23 cellular contexts compared by ENCODE assay signal in genomic region chr12:30991466-30991865, GRCh38.
"Had no signal": no experiment of that assay in that cellular context is flagged by ENCODE, and none has a peak within 500 bp of the region (broad histone marks: within the 10 kb centered on the region; RNA-seq: fewer than 3 reads in every experiment).

No MANE protein-coding gene starts in this region.

- H3K36me3 Mint-ChIP-seq: naive thymus-derived CD4-positive, alpha-beta T cell; natural killer cell; stimulated activated effector memory CD8-positive, alpha-beta T cell treated with anti-CD3 and anti-CD28 coated beads, Interleukin-12 subunit alpha, Interleukin-12 subunit beta, amount 100 ng/mL, for 72 hours; stimulated activated naive B cell treated with anti-CD40 and anti-IgM and Interleukin-4, amounts not matched to agents 10 μg/mL and 1 μg/mL and 100 μg/mL, for 72 hours had no signal

- H3K4me1 Mint-ChIP-seq: naive thymus-derived CD4-positive, alpha-beta T cell; natural killer cell; nephron; stimulated activated effector memory CD8-positive, alpha-beta T cell treated with anti-CD3 and anti-CD28 coated beads, Interleukin-12 subunit alpha, Interleukin-12 subunit beta, amount 100 ng/mL, for 72 hours had no signal

- H3K9ac ChIP-seq: neural progenitor cell had no signal

- H3K9me3 ChIP-seq: pancreas, psoas muscle, right lobe of liver, sigmoid colon, stomach, tibial artery, transverse colon, upper lobe of left lung, vagina had no signal

- H3K9me3 Mint-ChIP-seq: naive thymus-derived CD4-positive, alpha-beta T cell; natural killer cell; nephron; neural progenitor cell; stimulated activated effector memory CD8-positive, alpha-beta T cell treated with anti-CD3 and anti-CD28 coated beads, Interleukin-12 subunit alpha, Interleukin-12 subunit beta, amount 100 ng/mL, for 72 hours; stimulated activated naive B cell treated with anti-CD40 and anti-IgM and Interleukin-4, amounts not matched to agents 10 μg/mL and 1 μg/mL and 100 μg/mL, for 72 hours; stimulated activated naive CD8-positive, alpha-beta T cell treated with anti-CD3 and anti-CD28 coated beads, Interleukin-15, Interleukin-2, amounts not matched to agents 100 ng/mL and 50 ng/mL, for 24 hours had no signal

- H3K36me3 ChIP-seq: neural progenitor cell, pancreas, right lobe of liver, sigmoid colon, stomach, tibial artery, transverse colon, upper lobe of left lung, vagina had no signal

- H3K4me3 ChIP-seq: neural progenitor cell, pancreas, psoas muscle, right lobe of liver, sigmoid colon, stomach, tibial artery, transverse colon, upper lobe of left lung, vagina had no signal

- H3K27ac Mint-ChIP-seq: naive thymus-derived CD4-positive, alpha-beta T cell; natural killer cell; nephron; neural progenitor cell; progenitor cell of endocrine pancreas; stimulated activated effector memory CD8-positive, alpha-beta T cell treated with anti-CD3 and anti-CD28 coated beads, Interleukin-12 subunit alpha, Interleukin-12 subunit beta, amount 100 ng/mL, for 72 hours; stimulated activated naive B cell treated with anti-CD40 and anti-IgM and Interleukin-4, amounts not matched to agents 10 μg/mL and 1 μg/mL and 100 μg/mL, for 72 hours; stimulated activated naive CD8-positive, alpha-beta T cell treated with anti-CD3 and anti-CD28 coated beads, Interleukin-15, Interleukin-2, amounts not matched to agents 100 ng/mL and 50 ng/mL, for 24 hours had no signal

- DNase-seq: naive thymus-derived CD4-positive, alpha-beta T cell; natural killer cell; occipital lobe; psoas muscle; right lobe of liver; sigmoid colon; stimulated activated CD4-positive, alpha-beta T cell treated with anti-CD3 and anti-CD28 coated beads, Interleukin-15, amount 100 ng/mL, for 24 hours; stimulated activated CD4-positive, alpha-beta T cell treated with anti-CD3 and anti-CD28 coated beads, Interleukin-2, amount 100 ng/mL, for 24 hours; stimulated activated CD4-positive, alpha-beta T cell treated with anti-CD3 and anti-CD28 coated beads, Interleukin-2, amount 100 ng/mL, for 48 hours; stimulated activated CD4-positive, alpha-beta T cell treated with anti-CD3 and anti-CD28 coated beads, Interleukin-4, amount 100 ng/mL, for 24 hours; stimulated activated naive B cell treated with anti-CD40 and anti-IgM and Interleukin-4, amounts not matched to agents 10 μg/mL and 1 μg/mL and 100 μg/mL, for 72 hours; stimulated activated naive CD4-positive, alpha-beta T cell treated with Interleukin-2 at 50 U/mL for 16 hours; stomach; tibial artery; transverse colon; upper lobe of left lung had no signal

- H3K4me3 Mint-ChIP-seq: naive thymus-derived CD4-positive, alpha-beta T cell; natural killer cell; nephron; neural progenitor cell; stimulated activated effector memory CD8-positive, alpha-beta T cell treated with anti-CD3 and anti-CD28 coated beads, Interleukin-12 subunit alpha, Interleukin-12 subunit beta, amount 100 ng/mL, for 72 hours; stimulated activated naive B cell treated with anti-CD40 and anti-IgM and Interleukin-4, amounts not matched to agents 10 μg/mL and 1 μg/mL and 100 μg/mL, for 72 hours; stimulated activated naive CD8-positive, alpha-beta T cell treated with anti-CD3 and anti-CD28 coated beads, Interleukin-15, Interleukin-2, amounts not matched to agents 100 ng/mL and 50 ng/mL, for 24 hours had no signal

- H3K4me1 ChIP-seq: neural progenitor cell, psoas muscle, right lobe of liver, vagina had no signal

- H3K27me3 ChIP-seq: neural progenitor cell, pancreas, right lobe of liver, sigmoid colon, stomach, tibial artery, transverse colon, upper lobe of left lung, vagina had no signal

- H3K27ac ChIP-seq: neural progenitor cell, pancreas, psoas muscle, right lobe of liver, sigmoid colon, stomach, tibial artery, transverse colon, upper lobe of left lung, vagina had no signal

- H3K27me3 Mint-ChIP-seq: naive thymus-derived CD4-positive, alpha-beta T cell; stimulated activated naive B cell treated with anti-CD40 and anti-IgM and Interleukin-4, amounts not matched to agents 10 μg/mL and 1 μg/mL and 100 μg/mL, for 72 hours; stimulated activated naive CD8-positive, alpha-beta T cell treated with anti-CD3 and anti-CD28 coated beads, Interleukin-15, Interleukin-2, amounts not matched to agents 100 ng/mL and 50 ng/mL, for 24 hours had no signal

- H3K4me2 ChIP-seq: neural progenitor cell had no signal

- H2AFZ ChIP-seq: neural progenitor cell had no signal
